ENCODE assay signal across 3 cellular contexts in the genomic region with DNA sequence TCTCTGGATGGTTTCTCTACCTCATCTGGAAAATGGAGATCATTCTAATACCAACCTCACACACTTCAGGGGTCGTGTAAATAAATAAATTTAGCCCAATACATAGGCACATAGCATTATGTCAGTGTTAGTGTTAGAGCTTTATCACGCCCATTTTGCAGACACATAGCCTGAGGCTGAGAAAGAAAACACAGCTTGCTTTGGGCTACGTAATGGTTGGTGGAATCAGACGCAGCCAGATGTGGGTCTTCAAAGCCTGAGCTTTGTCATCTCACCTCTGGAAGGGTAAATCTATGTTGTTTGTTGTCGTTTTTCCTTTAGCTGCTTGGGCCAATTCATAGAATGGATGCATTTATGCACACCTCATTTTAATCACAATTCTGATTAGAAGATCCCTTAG.
TF ChIP-seq lines count a peak whose summit lies in the region.

No MANE protein-coding gene starts in this region.

TF ChIP-seq in HepG2, 621 proteins besides CTCF, POLR2A, EP300 and RAD21:
- peak; percentile 89 for TF ChIP-seq ZNF629 (CRISPR knock-in tag; conservative IDR thresholded peaks at IDR 0.05)
- no peak for TF ChIP-seq ZNF256 (CRISPR knock-in tag; conservative IDR thresholded peaks at IDR 0.05)

TF ChIP-seq in A549, 52 proteins besides CTCF, POLR2A, EP300 and RAD21:
- TF ChIP-seq, protein P1, sequence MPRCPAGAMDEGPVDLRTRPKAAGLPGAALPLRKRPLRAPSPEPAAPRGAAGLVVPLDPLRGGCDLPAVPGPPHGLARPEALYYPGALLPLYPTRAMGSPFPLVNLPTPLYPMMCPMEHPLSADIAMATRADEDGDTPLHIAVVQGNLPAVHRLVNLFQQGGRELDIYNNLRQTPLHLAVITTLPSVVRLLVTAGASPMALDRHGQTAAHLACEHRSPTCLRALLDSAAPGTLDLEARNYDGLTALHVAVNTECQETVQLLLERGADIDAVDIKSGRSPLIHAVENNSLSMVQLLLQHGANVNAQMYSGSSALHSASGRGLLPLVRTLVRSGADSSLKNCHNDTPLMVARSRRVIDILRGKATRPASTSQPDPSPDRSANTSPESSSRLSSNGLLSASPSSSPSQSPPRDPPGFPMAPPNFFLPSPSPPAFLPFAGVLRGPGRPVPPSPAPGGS (IDR thresholded peaks at IDR 0.05) = no peak
- 0 out of 2 replicates have a peak, but pooled peaks have one; percentile 53 for TF ChIP-seq KDM1A (IDR thresholded peaks at IDR 0.05; ENCODE audit: low read depth)

TF ChIP-seq in K562, 482 proteins besides CTCF, POLR2A, EP300 and RAD21:
- TF ChIP-seq BCOR (IDR thresholded peaks at IDR 0.05) (peak; percentile 91), HDAC2 (IDR thresholded peaks at IDR 0.05) (0 out of 2 replicates have a peak, but pooled peaks have one; percentile 29), RCOR1 (IDR thresholded peaks at IDR 0.05; ENCODE audit: borderline replicate concordance in 1 of 2, low read depth in 2 of 2, low read length in 2 of 2) (peak in 1 of 2 experiments; percentile 44; a peak in 1 of 4 replicates), E2F3 (CRISPR knock-in tag; IDR thresholded peaks at IDR 0.05) (no peak), CBX1 (IDR thresholded peaks at IDR 0.05; ENCODE audit: low read depth) (0 out of 2 replicates have a peak, but pooled peaks have one; percentile 37), EP400 (IDR thresholded peaks at IDR 0.05) (no peak), ADNP (tag; IDR thresholded peaks at IDR 0.05) (peak; percentile 84), KDM1A (IDR thresholded peaks at IDR 0.05) (peak; percentile 44 to 72; a peak in 3 of 4 replicates), ZNF184 (CRISPR knock-in tag; IDR thresholded peaks at IDR 0.05) (no peak), JUNB (CRISPR knock-in tag; conservative IDR thresholded peaks at IDR 0.05) (no peak), RBM25 (IDR thresholded peaks at IDR 0.05; ENCODE audit: low read depth, low read length, severe bottlenecking) (peak; percentile 93)
TF ChIP-seq in K562: peak in this region for 7.
